ENCODE assay signal across 10 cellular contexts in the genomic region with DNA sequence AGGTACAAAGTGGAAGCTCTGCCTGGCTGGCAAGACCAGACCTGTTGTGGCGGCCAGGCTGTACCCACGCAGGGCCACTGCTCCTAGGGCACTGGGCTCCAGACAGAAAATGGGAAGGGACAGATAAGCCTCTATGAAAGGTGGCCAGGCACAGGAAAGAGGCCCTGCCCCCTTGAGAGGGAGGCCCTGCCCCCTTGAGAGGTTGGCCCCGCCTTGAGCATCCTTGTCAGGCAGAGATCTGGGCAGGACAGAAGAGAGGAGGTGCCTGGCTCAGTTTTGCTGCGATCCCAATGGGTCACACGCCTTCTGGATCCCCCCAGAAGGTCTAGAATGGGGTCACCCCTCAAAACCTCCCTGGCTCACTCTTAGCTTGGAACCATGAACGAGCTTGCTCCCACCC. TPM values are rescaled to one million over a fixed set of nuclear protein-coding genes. Genes with fewer than 3 reads are reported as not detected.
DNase-seq lines count a peak whose midpoint lies in the region; ATAC-seq and TF ChIP-seq lines count a peak whose summit lies in the region.
"Had no signal": no experiment of that assay in that cellular context is flagged by ENCODE, and none has a peak within 500 bp of the region (broad histone marks: within the 10 kb centered on the region; RNA-seq: fewer than 3 reads in every experiment).

No MANE protein-coding gene starts in this region.

- POLR2A ChIA-PET in activated CD4-positive, alpha-beta memory T cell treated with anti-CD3 and anti-CD28 coated beads, Interleukin-2, amount 10 ng/mL, durations not matched to agents 7 days and 5 days (lab: Charles Lee): interaction anchor here (0.9 to 3.9 kb wide), 4 partner anchors 9 to 38 kb away, joined by 3 to 19 read pairs (median 3); no protein-coding TSS in a partner anchor

- H3K36me3 Mint-ChIP-seq in activated CD4-positive, alpha-beta memory T cell treated with anti-CD3 and anti-CD28 coated beads, Interleukin-2, amount 10 ng/mL, durations not matched to agents 7 days and 5 days (ENCODE audit: low read depth): peaks cover 6% of the 10 kb centered on the region
- H3K36me3 Mint-ChIP-seq in memory B cell: peaks cover 2% of the 10 kb centered on the region

- H3K4me1 Mint-ChIP-seq in activated CD4-positive, alpha-beta memory T cell treated with anti-CD3 and anti-CD28 coated beads, Interleukin-2, amount 10 ng/mL, durations not matched to agents 7 days and 5 days: peaks cover 45% of the 10 kb centered on the region
- peaks cover 40% of the 10 kb centered on the region for H3K4me1 Mint-ChIP-seq in memory B cell

- ATAC-seq in memory B cell (ENCODE audit: low read depth) (no peak), esophagus mucosa (no peak)

- H3K27me3 Mint-ChIP-seq in activated CD4-positive, alpha-beta memory T cell treated with anti-CD3 and anti-CD28 coated beads, Interleukin-2, amount 10 ng/mL, durations not matched to agents 7 days and 5 days: no peaks in the 10 kb centered on the region
- H3K27me3 Mint-ChIP-seq in memory B cell: no peaks in the 10 kb centered on the region

- CTCF ChIA-PET in activated CD4-positive, alpha-beta memory T cell treated with anti-CD3 and anti-CD28 coated beads, Interleukin-2, amount 10 ng/mL, durations not matched to agents 7 days and 5 days (lab: Charles Lee): interaction anchor here (1.1 kb wide), 1 partner anchor 37 kb away, joined by 3 read pairs; no protein-coding TSS in a partner anchor

- TF ChIP-seq CTCF in GM10266 (IDR thresholded peaks at IDR 0.05; ENCODE audit: control insufficient read depth, insufficient read depth, low read depth, missing control alignments): no peak

- no peaks in the 10 kb centered on the region for H3K9me3 Mint-ChIP-seq in activated CD4-positive, alpha-beta memory T cell treated with anti-CD3 and anti-CD28 coated beads, Interleukin-2, amount 10 ng/mL, durations not matched to agents 7 days and 5 days
- peaks cover 1% of the 10 kb centered on the region for H3K9me3 Mint-ChIP-seq in memory B cell

- peak; percentile 48 for DNase-seq in stimulated activated CD4-positive, alpha-beta T cell treated with anti-CD3 and anti-CD28 coated beads, Interleukin-15, amount 100 ng/mL, for 24 hours
- no peak for DNase-seq in stimulated activated CD4-positive, alpha-beta T cell treated with anti-CD3 and anti-CD28 coated beads, Interleukin-4, amount 100 ng/mL, for 1 hour
- DNase-seq in activated CD4-positive, alpha-beta memory T cell treated with anti-CD3 and anti-CD28 coated beads, Interleukin-2, amount 10 ng/mL, durations not matched to agents 7 days and 5 days: no peak
- DNase-seq in memory B cell (ENCODE audit: low spot score in 2 of 2): no peak
- DNase-seq in GM10266 (ENCODE audit: extremely low spot score): no peak
- DNase-seq in effector CD8-positive, alpha-beta T cell (lab: John Stamatoyannopoulos, UW): no peak
- DNase-seq in hypothalamus (lab: John Stamatoyannopoulos, UW): no peak
- DNase-seq: activated gamma-delta T cell, NCI-H2081 treated with DMSO at 0.1 percent for 48 hours had no signal

- peak overlapping the region; percentile 67 for H3K27ac Mint-ChIP-seq in activated CD4-positive, alpha-beta memory T cell treated with anti-CD3 and anti-CD28 coated beads, Interleukin-2, amount 10 ng/mL, durations not matched to agents 7 days and 5 days
- H3K27ac Mint-ChIP-seq in memory B cell: peak overlapping the region; percentile 45

- H3K4me3 Mint-ChIP-seq in activated CD4-positive, alpha-beta memory T cell treated with anti-CD3 and anti-CD28 coated beads, Interleukin-2, amount 10 ng/mL, durations not matched to agents 7 days and 5 days: no peak overlapping the region
- H3K4me3 Mint-ChIP-seq in memory B cell: no peak overlapping the region

RNA-seq across cellular contexts. Expression of gene ECE1, which starts 17.4 kb away (rescaled TPM):
- total RNA-seq in activated CD4-positive, alpha-beta memory T cell treated with anti-CD3 and anti-CD28 coated beads, Interleukin-2, amount 10 ng/mL, durations not matched to agents 7 days and 5 days: 10 to 100 TPM; 85.3 to 87.9 TPM
- total RNA-seq in esophagus mucosa: 18.2 TPM
